Comparison of ENCODE assay signal across 1 cellular context in the genomic region with DNA sequence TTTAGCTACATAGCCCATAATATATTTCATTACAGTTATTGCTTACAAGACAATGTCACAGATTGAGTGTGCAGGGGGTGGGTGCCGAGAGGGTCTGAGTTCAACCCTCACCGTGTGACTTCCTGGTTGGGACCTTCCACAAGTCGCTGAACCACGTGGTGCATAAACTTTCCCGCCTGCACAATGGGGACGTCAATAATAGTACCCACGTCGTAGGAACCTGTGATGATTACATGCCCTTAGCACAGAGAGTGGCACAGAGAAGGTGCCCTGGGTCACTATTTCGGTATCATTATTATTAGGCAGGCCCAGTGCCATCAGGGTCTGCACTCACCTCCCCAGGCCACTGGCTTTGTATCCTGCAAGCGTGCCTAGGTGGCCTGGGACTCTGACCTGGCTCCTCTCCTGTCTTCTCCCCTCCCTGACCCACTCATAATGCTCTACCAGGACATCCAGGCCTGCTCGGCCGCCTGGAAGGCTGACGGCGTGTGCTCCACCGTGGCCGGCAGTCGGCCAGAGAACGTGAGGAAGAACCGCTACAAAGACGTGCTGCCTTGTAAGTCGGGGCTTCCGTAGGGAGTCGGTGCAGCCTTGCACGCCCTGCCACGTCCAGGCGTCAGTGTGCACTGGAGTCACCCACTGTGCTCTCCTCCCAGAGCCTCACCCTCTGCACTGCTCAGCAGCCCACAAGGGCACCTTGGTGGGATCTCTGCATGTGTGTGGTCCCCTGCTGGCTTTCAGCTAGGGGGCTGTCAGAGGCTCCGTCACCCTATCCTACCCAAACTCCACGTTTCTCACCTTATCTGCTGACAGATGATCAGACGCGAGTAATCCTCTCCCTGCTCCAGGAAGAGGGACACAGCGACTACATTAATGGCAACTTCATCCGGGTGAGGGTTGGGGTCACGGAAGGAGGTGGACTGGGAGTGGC.
A peak's percentile ranks its signal among the peaks of the same experiment; 100 is the strongest.
TF ChIP-seq lines count a peak whose summit lies in the region.

No MANE protein-coding gene starts in this region.

TF ChIP-seq in K562, 482 proteins besides CTCF, POLR2A, EP300 and RAD21:
- no peak for TF ChIP-seq BDP1 (IDR thresholded peaks at IDR 0.05; ENCODE audit: insufficient read depth, insufficient read length)
- TF ChIP-seq ESRRB (CRISPR knock-in tag; IDR thresholded peaks at IDR 0.05; ENCODE audit: borderline replicate concordance): no peak
- no peak for TF ChIP-seq NFRKB (IDR thresholded peaks at IDR 0.05; ENCODE audit: low read depth)
- no peak for TF ChIP-seq TEAD2 (tag; IDR thresholded peaks at IDR 0.05)
- TF ChIP-seq GMEB1 (CRISPR knock-in tag; IDR thresholded peaks at IDR 0.05): no peak
- 0 out of 2 replicates have a peak, but pooled peaks have one; percentile 15 for TF ChIP-seq POLR2G (IDR thresholded peaks at IDR 0.05; ENCODE audit: low read depth, low read length)
- no peak for TF ChIP-seq BRF1 (IDR thresholded peaks at IDR 0.05; ENCODE audit: borderline replicate concordance, extremely low read depth, insufficient read length)
- TF ChIP-seq CEBPB (tag; IDR thresholded peaks at IDR 0.05): no peak
- no peak for TF ChIP-seq MTA3 (IDR thresholded peaks at IDR 0.05; ENCODE audit: borderline replicate concordance)
- TF ChIP-seq TAL1 (IDR thresholded peaks at IDR 0.05): no peak
- TF ChIP-seq ZNF785 (CRISPR knock-in tag; IDR thresholded peaks at IDR 0.05): no peak
- peak in 1 of 2 experiments; percentile 30 for TF ChIP-seq E2F6 (IDR thresholded peaks at IDR 0.05; ENCODE audit: borderline replicate concordance in 1 of 2, extremely low read depth in 1 of 2, insufficient read depth in 1 of 2, insufficient read length in 1 of 2, low read depth in 1 of 2, low read length in 1 of 2, poor library complexity in 1 of 2, severe bottlenecking in 1 of 2)
- TF ChIP-seq RBBP5 (IDR thresholded peaks at IDR 0.05; ENCODE audit: borderline replicate concordance, insufficient read depth, low read length, poor library complexity, severe bottlenecking): no peak
- TF ChIP-seq MEIS2 (IDR thresholded peaks at IDR 0.05; ENCODE audit: partially characterized antibody): no peak
- no peak for TF ChIP-seq TFE3 (CRISPR knock-in tag; IDR thresholded peaks at IDR 0.05)
- TF ChIP-seq NR2C1 (IDR thresholded peaks at IDR 0.05): peak; percentile 52
- no peak for TF ChIP-seq NR2C1 (tag; IDR thresholded peaks at IDR 0.05)
- TF ChIP-seq ADNP (tag; IDR thresholded peaks at IDR 0.05): no peak
- TF ChIP-seq PBX2 (CRISPR knock-in tag; IDR thresholded peaks at IDR 0.05; ENCODE audit: low read depth): no peak
- no peak for TF ChIP-seq PBX2 (tag; conservative IDR thresholded peaks at IDR 0.05; ENCODE audit: low read depth)
- TF ChIP-seq ZBTB8A (IDR thresholded peaks at IDR 0.05; ENCODE audit: partially characterized antibody): no peak
